8 cellular contexts compared by ENCODE assay signal in genomic region chr9:127937383-127938297, GRCh38. TPM values are rescaled to one million over a fixed set of nuclear protein-coding genes. Genes with fewer than 3 reads are reported as not detected.
DNase-seq lines count a peak whose midpoint lies in the region; ATAC-seq, FAIRE-seq and TF ChIP-seq lines count a peak whose summit lies in the region.

Gene DPM2 (minus strand): TSS chr9:127937854. CDS start chr9:127937820, 34 bp downstream.

- POLR2A ChIA-PET in A549 (lab: Yijun Ruan, JAX): no interaction called here

- TF ChIP-seq CTCF in A549 (IDR thresholded peaks at IDR 0.05) (no peak), spleen (IDR thresholded peaks at IDR 0.05 in 8 of 11, conservative IDR thresholded peaks at IDR 0.05 in 3 of 11) (peak in 1 of 11 experiments; percentile 24)

- H3K27ac ChIP-seq in A549: peak within 1 kb of the TSS; percentile 80 to 92
- peak within 1 kb of the TSS; percentile 16 to 90 (median 75) for H3K27ac ChIP-seq in spleen

- TF ChIP-seq POLR2A in A549 (IDR thresholded peaks at IDR 0.05; ENCODE audit: low read length): peak; percentile 44; the same call in 1 of the 2 replicates
- peak; percentile 70 for TF ChIP-seq POLR2A in GM18526 (IDR thresholded peaks at IDR 0.05; ENCODE audit: extremely low read depth, insufficient read length)
- TF ChIP-seq POLR2A in spleen (IDR thresholded peaks at IDR 0.05): peak in 1 of 3 donors; percentile 39

- H3K9me3 ChIP-seq in A549 (no peaks in the 10 kb centered on the region), spleen (no peaks in the 10 kb centered on the region)

- TF ChIP-seq EP300 in A549 (IDR thresholded peaks at IDR 0.05): no peak

- peaks cover 0 to 55% (median 10%) of the 10 kb centered on the region in 6 donors for H3K36me3 ChIP-seq in spleen

- FAIRE-seq in A549 (lab: Jason Lieb, UNC): no peak

- peak; percentile 89 to 93 for DNase-seq in A549 (ENCODE audit: low read depth in 1 of 2, low spot score in 1 of 2)
- peak; percentile 69 for DNase-seq in NCI-H2227 treated with DMSO at 0.1 percent for 48 hours (lab: John Stamatoyannopoulos, UW)
- peak; percentile 64 to 81 (median 75) for DNase-seq in activated CD4-positive, CD25-positive, alpha-beta regulatory T cell (lab: John Stamatoyannopoulos, UW)
- peak; percentile 85 for DNase-seq in central memory CD4-positive, alpha-beta T cell
- peak; percentile 91 for DNase-seq in iris pigment epithelial cell (ENCODE audit: low read depth)
- DNase-seq in spleen: peak; percentile 97

- H3K27me3 ChIP-seq in spleen (replicated peaks in 1 of 7): no peaks in the 10 kb centered on the region

- peaks cover 34% of the 10 kb centered on the region for H3K4me1 ChIP-seq in A549
- peaks cover 19 to 66% (median 42%) of the 10 kb centered on the region in 6 donors for H3K4me1 ChIP-seq in spleen

- CTCF ChIA-PET in A549 (lab: Yijun Ruan, JAX): interaction anchor here (0.5 to 35.7 kb wide), 4 partner anchors 16 to 132 kb away, joined by 3 to 827 read pairs (median 184); no protein-coding TSS in a partner anchor

- no peak for TF ChIP-seq RAD21 in A549 (conservative IDR thresholded peaks at IDR 0.05 in 1 of 2, IDR thresholded peaks at IDR 0.05 in 1 of 2)

- peak within 1 kb of the TSS; percentile 61 for H3K4me3 ChIP-seq in A549
- peak within 1 kb of the TSS; percentile 61 to 92 (median 68) for H3K4me3 ChIP-seq in spleen

- H3K4me2 ChIP-seq in A549: peak within 1 kb of the TSS; percentile 79

- 19% methylated on average over 35 of the region's 61 CpGs for WGBS in A549 (ENCODE audit: missing lambda C conversion rate)
- WGBS in spleen, 5 donors: 5 to 8% (median 7%) methylated on average over 44 to 61 of the region's 61 CpGs

- ATAC-seq in A549 (peak; percentile 79 to 91), HG03064 (IDR thresholded peaks at IDR 0.05; ENCODE audit: low read depth, unreplicated experiment) (peak; percentile 83)

- intact Hi-C loops in spleen (cut with DNase I; ENCODE audit: low total_unique reads): no loop called here

TF ChIP-seq in A549, 52 proteins besides CTCF, POLR2A, EP300 and RAD21:
- TF ChIP-seq PBX3 (IDR thresholded peaks at IDR 0.05) (peak; percentile 40; the same call in 1 of the 2 replicates), CHD2 (IDR thresholded peaks at IDR 0.05; ENCODE audit: low read length, partially characterized antibody) (no peak), HOXA7 (CRISPR knock-in tag; IDR thresholded peaks at IDR 0.05) (0 out of 2 replicates have a peak, but pooled peaks have one; percentile 13), POLR2AphosphoS2 (conservative IDR thresholded peaks at IDR 0.05; ENCODE audit: low read length) (peak; percentile 87; the same call in 1 of the 2 replicates), HMGXB4 (CRISPR knock-in tag; IDR thresholded peaks at IDR 0.05; ENCODE audit: borderline replicate concordance) (no peak), SMC3 (IDR thresholded peaks at IDR 0.05) (peak; percentile 5; the same call in 1 of the 3 replicates), MAX (IDR thresholded peaks at IDR 0.05) (peak; percentile 88), RCOR1 (IDR thresholded peaks at IDR 0.05; ENCODE audit: low read depth, low read length) (no peak), E2F6 (IDR thresholded peaks at IDR 0.05; ENCODE audit: borderline replicate concordance, low read depth) (peak; percentile 79; the same call in 1 of the 2 replicates), JUN (IDR thresholded peaks at IDR 0.05) (peak; percentile 69 to 87), HOXB13 (CRISPR knock-in tag; IDR thresholded peaks at IDR 0.05; ENCODE audit: low read depth) (no peak), EHMT2 (IDR thresholded peaks at IDR 0.05; ENCODE audit: low read depth) (no peak), MYC (IDR thresholded peaks at IDR 0.05; ENCODE audit: borderline replicate concordance, low read length) (no peak), KDM1A (IDR thresholded peaks at IDR 0.05; ENCODE audit: low read depth) (peak; percentile 75; the same call in 1 of the 2 replicates), BCL3 (IDR thresholded peaks at IDR 0.05) (peak; percentile 50; the same call in 1 of the 3 replicates), FOSB (CRISPR knock-in tag; IDR thresholded peaks at IDR 0.05) (peak; percentile 46; the same call in 1 of the 2 replicates)

RNA-seq across cellular contexts. Expression of gene DPM2, which starts in this region (rescaled TPM):
- polyA plus RNA-seq in A549 (2011; rRNA removed) (41.9 and 48.8 TPM in 2 replicates), A549 (2017; fragmentation: RNase III; extraction: RNeasy Plus Mini Kit Qiagen cat#74134 plus additional on column Dnase treatment) (45.9 to 50.1 TPM (median 46.3 TPM) in 3 replicates), spleen (10 to 100 TPM; 23.6 to 33.8 (median 28.1) TPM)
- polyA plus RNA-seq in A549 (2012; cell fraction: cytosol; rRNA removed): 63.0 and 76.3 TPM in 2 replicates
- 52.4 and 53.7 TPM in 2 replicates for polyA plus RNA-seq in A549 (2012; cell fraction: nucleus; rRNA removed)
- polyA minus RNA-seq in A549 (2011; rRNA and poly(A)+ RNA removed): 78.6 and 82.1 TPM in 2 replicates
- total RNA-seq in spleen: 10 to 100 TPM; 19.5 to 31.3 (median 25.2) TPM

Comparison
In these comparisons a context has a peak if more than half of its experiments do, and no peak if none do; other contexts are left out.
1. Peak in every context shown above with its lines: DNase-seq, ATAC-seq, H3K4me3 ChIP-seq and H3K27ac ChIP-seq.